In genomic region chr6:53493635-53494025, GRCh38 we compare ENCODE assay signal across 13 cellular contexts. TPM values are rescaled to one million over a fixed set of nuclear protein-coding genes. Genes with fewer than 3 reads are reported as not detected.
A peak's percentile ranks its signal among the peaks of the same experiment; 100 is the strongest.
DNase-seq lines count a peak whose midpoint lies in the region; ATAC-seq, FAIRE-seq and TF ChIP-seq lines count a peak whose summit lies in the region.
"Had no signal": no experiment of that assay in that cellular context is flagged by ENCODE, and none has a peak within 500 bp of the region (broad histone marks: within the 10 kb centered on the region; RNA-seq: fewer than 3 reads in every experiment).

No MANE protein-coding gene starts in this region.

- no peaks in the 10 kb centered on the region for H3K9me1 ChIP-seq in K562 (ENCODE audit: control insufficient read depth, insufficient read depth, low read length)

- WGBS in right cardiac atrium = 66% methylated on average over 2 of the region's 2 CpGs
- WGBS in heart right ventricle, 2 donors = 60 to 70% methylated on average over 2 of the region's 2 CpGs
- 0% methylated on average over 1 of the region's 2 CpGs for WGBS in K562 (ENCODE audit: insufficient coverage, low coverage, missing lambda C conversion rate)
- 46% methylated on average over 2 of the region's 2 CpGs for WGBS in HepG2 (ENCODE audit: low lambda C conversion rate)
- 0 to 9% methylated on average over 2 of the region's 2 CpGs for WGBS in aorta, 2 donors

- no peaks in the 10 kb centered on the region for H3K79me2 ChIP-seq in K562 (ENCODE audit: control insufficient read depth, insufficient read depth, low read length)
- no peaks in the 10 kb centered on the region for H3K79me2 ChIP-seq in HepG2 (ENCODE audit: insufficient read depth, low read length)

- no peaks in the 10 kb centered on the region; the same call in 1 of the 2 replicates for H4K20me1 ChIP-seq in K562 (replicated peaks; ENCODE audit: control insufficient read depth, insufficient read depth, low read length)
- no peaks in the 10 kb centered on the region for H4K20me1 ChIP-seq in HepG2 (ENCODE audit: insufficient read depth, low read length)

- peaks cover 0 to 22% (median 0%) of the 10 kb centered on the region in 9 donors for H3K36me3 ChIP-seq in heart right ventricle
- H3K36me3 ChIP-seq in K562 (ENCODE audit: control insufficient read depth, insufficient read depth, low read length) = no peaks in the 10 kb centered on the region
- H3K36me3 ChIP-seq in HepG2 (replicated peaks in 1 of 2; ENCODE audit: control insufficient read depth in 1 of 2, insufficient read depth in 2 of 2, low read length in 2 of 2) = peaks cover 1 to 11% of the 10 kb centered on the region in 2 experiments; a peak in 3 of 5 replicates
- no peaks in the 10 kb centered on the region for H3K36me3 ChIP-seq in aorta (ENCODE audit: control insufficient read depth in 1 of 2, insufficient read depth in 2 of 2, low read length in 1 of 2)
- H3K36me3 ChIP-seq: right atrium auricular region had no signal

- no peak overlapping the region for H3K9ac ChIP-seq in K562 (ENCODE audit: insufficient read depth in 1 of 2, low read depth in 2 of 2, low read length in 2 of 2)
- no peak overlapping the region for H3K9ac ChIP-seq in HepG2 (ENCODE audit: insufficient read depth, low read depth, low read length)

- intact Hi-C loops in right cardiac atrium (cut with DNase I) (loop anchor here in 3 of 4 donors (2.0 to 10.0 kb wide), 4 partner anchors 161 to 234 kb away; no protein-coding TSS in a partner anchor), heart right ventricle (cut with DNase I) (loop anchor here in 9 of 10 donors (1.0 to 10.0 kb wide), 10 partner anchors 51 to 461 kb away; partner anchors contain the start of gene GCLC (in 1 of the 9)), K562 (cut with micrococcal nuclease) (loop anchor here (1.0 kb wide), 4 partner anchors 52 to 233 kb away; partner anchors contain the start of gene GCLC), HepG2 (cut with micrococcal nuclease; ENCODE audit: unreplicated experiment) (loop anchor here (1.0 to 2.0 kb wide), 5 partner anchors 52 to 235 kb away; partner anchors contain the start of gene GCLC), aorta (cut with DNase I) (loop anchor here (2.0 to 10.0 kb wide), 3 partner anchors 159 to 235 kb away; no protein-coding TSS in a partner anchor)

- TF ChIP-seq CTCF in heart right ventricle (IDR thresholded peaks at IDR 0.05) (no peak), K562 (IDR thresholded peaks at IDR 0.05 in 2 of 3, conservative IDR thresholded peaks at IDR 0.05 in 1 of 3; ENCODE audit: insufficient read depth in 2 of 3, low read depth in 1 of 3, low read length in 3 of 3) (no peak), HepG2 (CRISPR knock-in tag; IDR thresholded peaks at IDR 0.05) (no peak)

- no peaks in the 10 kb centered on the region for H3K4me1 ChIP-seq in right cardiac atrium (ENCODE audit: control insufficient read depth, insufficient read depth, low read length)
- peaks cover 0 to 12% (median 5%) of the 10 kb centered on the region in 9 donors for H3K4me1 ChIP-seq in heart right ventricle
- peaks cover 3 to 5% of the 10 kb centered on the region in 2 experiments; a peak in 2 of 5 replicates for H3K4me1 ChIP-seq in K562 (replicated peaks in 1 of 2; ENCODE audit: control insufficient read depth in 2 of 2, insufficient read depth in 2 of 2, low read length in 2 of 2)
- peaks cover 17% of the 10 kb centered on the region for H3K4me1 ChIP-seq in HepG2 (ENCODE audit: insufficient read depth, low read length)
- no peaks in the 10 kb centered on the region for H3K4me1 ChIP-seq in aorta (ENCODE audit: control insufficient read depth in 1 of 2, insufficient read depth in 2 of 2, low read length in 2 of 2)
- H3K4me1 ChIP-seq: upper lobe of right lung had no signal

- TF ChIP-seq EP300 in K562 (IDR thresholded peaks at IDR 0.05; ENCODE audit: low read length) (no peak), HepG2 (IDR thresholded peaks at IDR 0.05; ENCODE audit: low read depth in 2 of 2, low read length in 2 of 2) (no peak), HepG2 (CRISPR knock-in tag; IDR thresholded peaks at IDR 0.05; ENCODE audit: borderline replicate concordance) (no peak)

- no peak overlapping the region for H3K4me2 ChIP-seq in K562 (ENCODE audit: insufficient read depth, low read length)
- peak overlapping the region; percentile 92 for H3K4me2 ChIP-seq in HepG2 (ENCODE audit: low read depth, low read length)

- no peaks in the 10 kb centered on the region for H3K27me3 ChIP-seq in right cardiac atrium (ENCODE audit: control insufficient read depth, insufficient read depth)
- H3K27me3 ChIP-seq in heart right ventricle = no peaks in the 10 kb centered on the region
- no peaks in the 10 kb centered on the region for H3K27me3 ChIP-seq in K562 (ENCODE audit: control insufficient read depth in 2 of 2, insufficient read depth in 2 of 2, low read length in 2 of 2)
- no peaks in the 10 kb centered on the region for H3K27me3 ChIP-seq in HepG2 (ENCODE audit: control insufficient read depth in 1 of 2, insufficient read depth in 2 of 2, low read length in 2 of 2)
- H3K27me3 ChIP-seq in aorta (ENCODE audit: control insufficient read depth in 1 of 2, insufficient read depth in 2 of 2, low read length in 1 of 2) = no peaks in the 10 kb centered on the region
- H3K27me3 ChIP-seq: right atrium auricular region had no signal

- H3K27ac ChIP-seq in right cardiac atrium (ENCODE audit: low read length) (no peak overlapping the region), heart right ventricle (no peak overlapping the region), K562 (ENCODE audit: extremely low read depth, low read depth, low read length) (no peak overlapping the region), HepG2 (ENCODE audit: extremely low read length, insufficient read depth, low read length) (no peak overlapping the region), aorta (ENCODE audit: low read depth in 1 of 2, low read length in 2 of 2) (no peak overlapping the region)
- H3K27ac ChIP-seq: right atrium auricular region, upper lobe of right lung had no signal

- TF ChIP-seq POLR2A in K562 (conservative IDR thresholded peaks at IDR 0.05) = no peak
- TF ChIP-seq POLR2A in HepG2 (IDR thresholded peaks at IDR 0.05; ENCODE audit: insufficient read depth in 1 of 2, low read depth in 2 of 2, low read length in 2 of 2) = no peak

- H3K9me3 ChIP-seq in right cardiac atrium (ENCODE audit: control insufficient read depth, low read length) (no peaks in the 10 kb centered on the region), heart right ventricle (no peaks in the 10 kb centered on the region), K562 (replicated peaks; ENCODE audit: control insufficient read depth, insufficient read depth, low read depth, low read length) (no peaks in the 10 kb centered on the region), HepG2 (ENCODE audit: low read length) (no peaks in the 10 kb centered on the region), aorta (ENCODE audit: control insufficient read depth, low read length) (no peaks in the 10 kb centered on the region)
- H3K9me3 ChIP-seq: right atrium auricular region, upper lobe of right lung had no signal

- TF ChIP-seq RAD21 in K562 (CRISPR knock-in tag; conservative IDR thresholded peaks at IDR 0.05 in 1 of 2, IDR thresholded peaks at IDR 0.05 in 1 of 2) = no peak
- TF ChIP-seq RAD21 in HepG2 (CRISPR knock-in tag; IDR thresholded peaks at IDR 0.05) = no peak

- POLR2A ChIA-PET in K562 (lab: Yijun Ruan, JAX) (interaction anchor here (0.6 to 1.7 kb wide), 3 partner anchors 27 to 235 kb away, joined by 3 read pairs; no protein-coding TSS in a partner anchor), HepG2 (lab: Yijun Ruan, JAX) (interaction anchor here (0.8 to 2.5 kb wide), 5 partner anchors 51 to 232 kb away, joined by 3 to 9 read pairs (median 5); partner anchors contain the start of gene GCLC)

- BruUV-seq in K562 (replicated peaks; lab: Mats Ljungman, UMichigan) = no TSS peak
- no TSS peak for BruUV-seq in HepG2 (replicated peaks; lab: Mats Ljungman, UMichigan)

- CTCF ChIA-PET in K562 (lab: Yijun Ruan, JAX; ENCODE audit: low intra/inter-chr PET ratio) = interaction anchor here (0.6 to 3.3 kb wide), 7 partner anchors 9 to 321 kb away, joined by 3 to 44 read pairs (median 8); no protein-coding TSS in a partner anchor
- CTCF ChIA-PET in HepG2 (lab: Yijun Ruan, JAX; ENCODE audit: low intra/inter-chr PET ratio, low total read pairs) = interaction anchor here (1.7 to 4.1 kb wide), 5 partner anchors 158 to 321 kb away, joined by 9 to 68 read pairs (median 17); no protein-coding TSS in a partner anchor

- no peak for ATAC-seq in right cardiac atrium
- no peak for ATAC-seq in heart right ventricle
- ATAC-seq in K562 = no peak
- no peak; the same call in 2 of the 3 replicates for ATAC-seq in HepG2
- ATAC-seq in aorta (ENCODE audit: low FRiP score) = no peak
- no peak for ATAC-seq in HG03469 (IDR thresholded peaks at IDR 0.05; ENCODE audit: unreplicated experiment)

- DNase-seq in right cardiac atrium (no peak), heart right ventricle (no peak), K562 (ENCODE audit: extremely low read depth in 1 of 4, low spot score in 3 of 4) (no peak), HepG2 (ENCODE audit: low spot score) (no peak), aorta (no peak), occipital lobe (lab: John Stamatoyannopoulos, UW) (no peak), NCI-H526 treated with DMSO at 0.1 percent for 48 hours (lab: John Stamatoyannopoulos, UW) (no peak)
- DNase-seq: activated CD4-positive, CD25-positive, alpha-beta regulatory T cell treated with anti-CD3 and anti-CD28 coated beads, Interleukin-2, amount 50 U/mL, for 72 hours; natural killer cell; upper lobe of right lung had no signal

- no peak for FAIRE-seq in K562 (lab: Jason Lieb, UNC)
- no peak for FAIRE-seq in HepG2 (lab: Jason Lieb, UNC)
- FAIRE-seq: colon had no signal

- peak overlapping the region; percentile 53; the same call in 1 of the 2 replicates for H2AFZ ChIP-seq in K562 (ENCODE audit: low read depth, low read length)
- H2AFZ ChIP-seq in HepG2 (ENCODE audit: low read length) = peak overlapping the region; percentile 59

- H3K4me3 ChIP-seq in right cardiac atrium (ENCODE audit: low read length) = peak overlapping the region; percentile 3
- H3K4me3 ChIP-seq in heart right ventricle = peak overlapping the region in 5 of 10 donors; percentile 16 to 31 (median 25)
- no peak overlapping the region for H3K4me3 ChIP-seq in K562
- H3K4me3 ChIP-seq in HepG2 (replicated peaks in 1 of 3; ENCODE audit: insufficient read depth in 1 of 3, low read depth in 2 of 3, low read length in 3 of 3) = peak overlapping the region in 2 of 3 experiments; percentile 36 to 65; a peak in 2 of 6 replicates
- peak overlapping the region; percentile 4 to 42 for H3K4me3 ChIP-seq in aorta (ENCODE audit: low read length in 2 of 2)
- H3K4me3 ChIP-seq: upper lobe of right lung had no signal

- in situ Hi-C loops in K562 (cut with MboI) (loop anchor here (5.0 to 25.0 kb wide), 2 partner anchors 239 to 1081 kb away; partner anchors contain the start of gene EFHC1), HepG2 (cut with HindIII; ENCODE audit: extremely low pct_ligation_motif_present, low pct_unique_long_range_greater_than_20kb) (loop anchor here (10.0 kb wide), 1 partner anchor 461 kb away; no protein-coding TSS in a partner anchor)

RNA-seq across cellular contexts. Expression of gene GCLC, which starts 51.3 kb away (rescaled TPM):
- total RNA-seq in right cardiac atrium (10 to 100 TPM; 20.1 to 29.9 (median 23.8) TPM), heart right ventricle (10 to 100 TPM; 13.9 to 42.8 (median 34.6) TPM), K562 (2014; rRNA removed) (7.0 and 9.3 TPM in 2 replicates), K562 (2014; rRNA removed; fragmentation: Illumina TruSeq; extraction: Trizol) (13.3 and 13.8 TPM in 2 replicates), K562 (2015; rRNA removed; fragmentation: Illumina TruSeq; extraction: Trizol) (11.5 and 12.1 TPM in 2 replicates), K562 (2021) (13.9 and 15.1 TPM in 2 replicates), HepG2 (2016; rRNA removed; fragmentation: Illumina TruSeq; extraction: Trizol) (84.6 and 96.9 TPM in 2 replicates), aorta (10 to 100 TPM; 19.0 to 22.0 TPM), occipital lobe (15.8 TPM)
- polyA plus RNA-seq in right cardiac atrium (9.8 TPM), heart right ventricle (10 to 100 TPM in 1 of 2 donors, 1 to 10 TPM in 1; 6.0 to 13.5 TPM), K562 (2011; rRNA removed) (9.1 and 9.4 TPM in 2 replicates), K562 (2014; fragmentation: Illumina TruSeq; extraction: Trizol) (13.5 and 20.0 TPM in 2 replicates), K562 (2014; fragmentation: Nextera tagmentation; extraction: Ambion mirVana) (1 to 10 TPM; 3.9 to 5.1 TPM), K562 (2014; rRNA removed) (4.8 and 9.4 TPM in 2 replicates), HepG2 (2011; rRNA removed) (21.5 and 35.3 TPM in 2 replicates), aorta (10 to 100 TPM in 1 of 2 donors, 1 to 10 TPM in 1; 9.6 to 12.6 TPM)
- 8.9 and 27.4 TPM in 2 replicates for total RNA-seq in K562 (2011; cell fraction: chromatin; rRNA removed; ENCODE audit: low replicate concordance)
- total RNA-seq in K562 (2011; cell fraction: nucleolus; rRNA removed) = 6.2 and 7.4 TPM in 2 replicates
- 9.5 and 22.1 TPM in 2 replicates for total RNA-seq in K562 (2011; cell fraction: nucleoplasm; rRNA removed)
- 3.2 and 6.5 TPM in 2 replicates for polyA plus RNA-seq in K562 (2011; cell fraction: cytosol; rRNA removed)
- polyA plus RNA-seq in K562 (2011; cell fraction: nucleus; rRNA removed) = 8.8 and 15.1 TPM in 2 replicates
- 8.9 and 14.6 TPM in 2 replicates for polyA plus RNA-seq in K562 (2012)
- 20.4 and 25.0 TPM in 2 replicates for polyA minus RNA-seq in K562 (2011; rRNA and poly(A)+ RNA removed)
- polyA minus RNA-seq in K562 (2011; cell fraction: cytosol; rRNA and poly(A)+ RNA removed) = 5.5 and 13.0 TPM in 2 replicates
- polyA minus RNA-seq in K562 (2011; cell fraction: nucleus; rRNA and poly(A)+ RNA removed) = 5.1 and 13.1 TPM in 2 replicates
- total RNA-seq in HepG2 (2016; cell fraction: cytosol; rRNA removed; fragmentation: Illumina TruSeq; extraction: Trizol; ENCODE audit: low read depth) = 11.5 and 11.6 TPM in 2 replicates
- 74.6 and 95.9 TPM in 2 replicates for total RNA-seq in HepG2 (2016; cell fraction: insoluble cytoplasmic fraction; rRNA removed; fragmentation: Illumina TruSeq; extraction: Trizol)
- 35.6 and 39.1 TPM in 2 replicates for total RNA-seq in HepG2 (2016; cell fraction: membrane; rRNA removed; fragmentation: Illumina TruSeq; extraction: Trizol)
- 62.3 and 75.3 TPM in 2 replicates for total RNA-seq in HepG2 (2016; cell fraction: nucleus; rRNA removed; fragmentation: Illumina TruSeq; extraction: Trizol)
- polyA plus RNA-seq in HepG2 (2011; cell fraction: cytosol; rRNA removed) = 12.9 and 21.5 TPM in 2 replicates
- polyA plus RNA-seq in HepG2 (2011; cell fraction: nucleus; rRNA removed) = 29.1 and 32.0 TPM in 2 replicates
- 66.0 and 93.9 TPM in 2 replicates for polyA plus RNA-seq in HepG2 (2012)
- polyA plus RNA-seq in HepG2 (2016; cell fraction: cytosol; fragmentation: Illumina TruSeq; extraction: Trizol; ENCODE audit: low read depth) = 3.5 and 3.7 TPM in 2 replicates
- polyA plus RNA-seq in HepG2 (2016; cell fraction: insoluble cytoplasmic fraction; fragmentation: Illumina TruSeq; extraction: Trizol; ENCODE audit: low read depth) = 80.0 and 80.6 TPM in 2 replicates
- 12.9 and 13.2 TPM in 2 replicates for polyA plus RNA-seq in HepG2 (2016; cell fraction: membrane; fragmentation: Illumina TruSeq; extraction: Trizol; ENCODE audit: low read depth)
- polyA plus RNA-seq in HepG2 (2016; cell fraction: nucleus; fragmentation: Illumina TruSeq; extraction: Trizol; ENCODE audit: insufficient read depth, low read depth) = 78.5 and 78.7 TPM in 2 replicates
- polyA minus RNA-seq in HepG2 (2011; rRNA and poly(A)+ RNA removed; ENCODE audit: low replicate concordance) = 29.2 and 35.2 TPM in 2 replicates
- 31.5 and 48.1 TPM in 2 replicates for polyA minus RNA-seq in HepG2 (2011; cell fraction: cytosol; rRNA and poly(A)+ RNA removed)
- 101 and 110 TPM in 2 replicates for polyA minus RNA-seq in HepG2 (2011; cell fraction: nucleus; rRNA and poly(A)+ RNA removed)
